Comparison of ENCODE assay signal across 8 cellular contexts in genomic region chr14:67514650-67515385, GRCh38. TPM values are rescaled to one million over a fixed set of nuclear protein-coding genes. Genes with fewer than 3 reads are reported as not detected.
DNase-seq lines count a peak whose midpoint lies in the region; ATAC-seq and TF ChIP-seq lines count a peak whose summit lies in the region.

No MANE protein-coding gene starts in this region.

- peak overlapping the region; percentile 79 to 90 for H3K27ac ChIP-seq in breast epithelium
- no peak overlapping the region for H3K27ac ChIP-seq in skeletal muscle tissue (ENCODE audit: low read depth, low read length)

- no peaks in the 10 kb centered on the region for H3K9me3 ChIP-seq in breast epithelium
- no peaks in the 10 kb centered on the region for H3K9me3 ChIP-seq in skeletal muscle tissue (ENCODE audit: control insufficient read depth in 3 of 3, low read length in 3 of 3)

- TF ChIP-seq POLR2A in breast epithelium (IDR thresholded peaks at IDR 0.05) = no peak

- peak; percentile 50 for DNase-seq in NCI-H2196 (lab: John Stamatoyannopoulos, UW; ENCODE audit: unreplicated experiment)
- no peak for DNase-seq in NCI-H2196 treated with DMSO at 0.1 percent for 48 hours (lab: John Stamatoyannopoulos, UW; ENCODE audit: unreplicated experiment)
- peak; percentile 7 to 68 (median 30) for DNase-seq in T-helper 2 cell
- no peak for DNase-seq in breast epithelium (ENCODE audit: low spot score in 2 of 2)
- peak; percentile 67 for DNase-seq in iPS-NIHi11 (ENCODE audit: low spot score)
- DNase-seq in putamen (ENCODE audit: low spot score) = no peak

- peak overlapping the region; percentile 90 to 98 (median 95) for H3K4me3 ChIP-seq in breast epithelium
- peak overlapping the region; percentile 71 to 76 (median 75) for H3K4me3 ChIP-seq in skeletal muscle tissue (ENCODE audit: low read length in 3 of 3)

- H3K27me3 ChIP-seq in breast epithelium = no peaks in the 10 kb centered on the region
- peaks cover 0 to 7% (median 0%) of the 10 kb centered on the region in 3 donors for H3K27me3 ChIP-seq in skeletal muscle tissue (ENCODE audit: control insufficient read depth in 3 of 3, insufficient read depth in 3 of 3, low read length in 3 of 3)

- peaks cover 0 to 5% of the 10 kb centered on the region in 2 donors for H3K4me1 ChIP-seq in breast epithelium
- peaks cover 11 to 14% (median 14%) of the 10 kb centered on the region in 3 donors for H3K4me1 ChIP-seq in skeletal muscle tissue (ENCODE audit: control insufficient read depth in 3 of 3, insufficient read depth in 3 of 3, low read length in 3 of 3)

- intact Hi-C loops in breast epithelium (cut with DNase I; ENCODE audit: low total_unique reads) = no loop called here

- no peak for TF ChIP-seq CTCF in breast epithelium (IDR thresholded peaks at IDR 0.05)

- ATAC-seq in HG03460 (IDR thresholded peaks at IDR 0.05; ENCODE audit: unreplicated experiment) = peak; percentile 38

- H3K36me3 ChIP-seq in breast epithelium (no peaks in the 10 kb centered on the region), skeletal muscle tissue (ENCODE audit: control insufficient read depth in 3 of 3, insufficient read depth in 3 of 3, low read length in 3 of 3) (no peaks in the 10 kb centered on the region)

- H3K9ac ChIP-seq in skeletal muscle tissue (ENCODE audit: low read depth in 1 of 3, low read length in 3 of 3) = peak overlapping the region in 2 of 3 donors; percentile 60 to 72

RNA-seq across cellular contexts. Expression of gene PLEKHH1, which starts 18.3 kb away (rescaled TPM):
- total RNA-seq in breast epithelium (10 to 100 TPM in 2 of 3 donors, 1 to 10 TPM in 1; 2.9 to 18.9 (median 14.7) TPM), skeletal muscle tissue (1.6 TPM)

RNA-seq across cellular contexts. Expression of gene TMEM229B, which starts 26.3 kb away (rescaled TPM):
- total RNA-seq in breast epithelium = 10 to 100 TPM in 1 of 3 donors, 1 to 10 TPM in 1, under 1 TPM in 1; 0.64 to 10.2 (median 6.0) TPM
- 0.52 TPM for total RNA-seq in skeletal muscle tissue

Comparison
In these comparisons a context has a peak if more than half of its experiments do, and no peak if none do; other contexts are left out.
1. DNase-seq: peak in NCI-H2196 (single experiment), T-helper 2 cell (5 of 5) and iPS-NIHi11 (single experiment); none in NCI-H2196 treated with DMSO at 0.1 percent for 48 hours (single experiment), breast epithelium (0 of 2) and putamen (single experiment).